In the genomic region with DNA sequence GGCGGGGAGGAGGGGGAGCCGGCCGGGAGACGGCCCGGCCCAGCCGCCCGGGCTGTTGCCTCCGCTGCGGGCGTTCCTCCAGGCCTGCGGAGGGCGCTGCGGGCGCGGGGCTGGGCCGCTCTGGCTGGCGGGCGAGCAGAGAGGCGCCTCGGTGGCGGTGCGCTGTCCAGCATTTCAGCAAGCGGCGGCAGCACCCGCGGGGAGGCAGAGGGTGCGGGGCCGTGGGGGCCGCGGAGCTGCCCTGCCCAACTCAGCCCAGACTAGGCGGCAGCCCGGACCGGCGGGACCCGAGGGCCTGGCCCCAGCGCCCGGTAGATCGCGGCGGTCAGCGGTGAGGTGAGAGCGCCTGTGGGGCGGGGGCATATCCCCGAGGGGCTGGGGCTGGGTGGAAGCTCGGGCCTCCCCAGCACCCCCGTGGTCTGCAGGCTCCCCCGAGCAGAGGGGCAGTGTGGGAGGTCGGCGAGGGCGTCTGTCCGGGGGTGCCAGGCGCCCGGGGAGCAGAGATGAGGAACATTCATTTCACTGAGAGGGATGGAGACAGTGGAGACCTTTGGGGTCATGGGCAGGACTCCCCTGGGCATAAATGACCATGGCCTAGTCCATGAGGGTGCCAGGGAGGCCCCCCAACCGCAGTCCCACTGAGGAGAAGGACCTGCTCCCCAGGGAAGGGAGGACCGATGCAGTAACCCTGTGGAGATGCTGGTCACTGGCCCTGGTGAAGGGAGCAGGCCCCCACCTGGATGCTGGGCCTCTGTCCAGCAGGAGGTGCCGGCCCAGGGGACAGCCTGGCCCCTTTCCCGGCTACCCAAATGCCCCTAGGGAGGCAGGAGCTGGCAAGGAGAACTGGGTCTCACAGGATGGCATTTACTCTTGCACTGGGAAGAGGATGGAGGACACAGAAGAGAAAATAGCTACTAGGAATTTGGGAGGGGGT, we compare ENCODE assay signal across 8 cellular contexts. TPM values are rescaled to one million over a fixed set of nuclear protein-coding genes. Genes with fewer than 3 reads are reported as not detected.
DNase-seq lines count a peak whose midpoint lies in the region; ATAC-seq and TF ChIP-seq lines count a peak whose summit lies in the region.

A gene with protein sequence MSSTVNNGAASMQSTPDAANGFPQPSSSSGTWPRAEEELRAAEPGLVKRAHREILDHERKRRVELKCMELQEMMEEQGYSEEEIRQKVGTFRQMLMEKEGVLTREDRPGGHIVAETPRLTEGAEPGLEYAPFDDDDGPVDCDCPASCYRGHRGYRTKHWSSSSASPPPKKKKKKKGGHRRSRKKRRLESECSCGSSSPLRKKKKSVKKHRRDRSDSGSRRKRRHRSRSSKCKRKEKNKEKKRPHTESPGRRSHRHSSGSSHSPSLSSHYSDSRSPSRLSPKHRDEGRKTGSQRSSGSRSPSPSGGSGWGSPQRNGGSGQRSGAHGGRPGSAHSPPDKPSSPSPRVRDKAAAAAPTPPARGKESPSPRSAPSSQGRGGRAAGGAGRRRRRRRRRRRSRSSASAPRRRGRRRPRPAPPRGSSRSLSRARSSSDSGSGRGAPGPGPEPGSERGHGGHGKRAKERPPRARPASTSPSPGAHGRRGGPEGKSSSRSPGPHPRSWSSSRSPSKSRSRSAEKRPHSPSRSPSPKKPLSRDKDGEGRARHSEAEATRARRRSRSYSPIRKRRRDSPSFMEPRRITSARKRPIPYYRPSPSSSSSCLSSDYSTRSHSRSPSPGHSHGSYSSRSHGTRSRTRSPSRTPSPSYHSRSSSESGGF (plus strand): TSS at position 165 of the 934 bp plus-strand sequence. CDS start 33,171 bp downstream, outside the sequence.

- ATAC-seq in HG03571 (IDR thresholded peaks at IDR 0.05; ENCODE audit: unreplicated experiment) (peak; percentile 59), GM18511 (IDR thresholded peaks at IDR 0.05; ENCODE audit: unreplicated experiment) (no peak)

- TF ChIP-seq CTCF in GM12873 (IDR thresholded peaks at IDR 0.05; ENCODE audit: insufficient read depth, low read depth, low read length, missing control alignments): peak; percentile 70

- DNase-seq in NCI-H82 treated with DMSO at 0.1 percent for 48 hours (lab: John Stamatoyannopoulos, UW; ENCODE audit: unreplicated experiment) (peak; percentile 61), lung microvascular endothelial cell (ENCODE audit: low read depth in 2 of 2) (peak; percentile 82 to 89)
- DNase-seq in activated CD8-positive, alpha-beta memory T cell treated with anti-CD3 and anti-CD28 coated beads for 1 hour (ENCODE audit: extremely low read depth in 1 of 2, low read depth in 1 of 2): peak; percentile 35 to 78
- peak; percentile 66 for DNase-seq in effector CD8-positive, alpha-beta T cell (lab: John Stamatoyannopoulos, UW)
- peak; percentile 56 for DNase-seq in stimulated activated CD8-positive, alpha-beta memory T cell treated with anti-CD3 and anti-CD28 coated beads, Interleukin-12 subunit alpha, Interleukin-12 subunit beta, amount 100 ng/mL, for 1 hour (ENCODE audit: low read depth)

RNA-seq across cellular contexts. Expression of the gene that starts here (rescaled TPM):
- total RNA-seq in lung microvascular endothelial cell: 1.5 and 3.0 TPM in 2 replicates
